Comparison of ENCODE assay signal across 1 cellular context in the genomic region with DNA sequence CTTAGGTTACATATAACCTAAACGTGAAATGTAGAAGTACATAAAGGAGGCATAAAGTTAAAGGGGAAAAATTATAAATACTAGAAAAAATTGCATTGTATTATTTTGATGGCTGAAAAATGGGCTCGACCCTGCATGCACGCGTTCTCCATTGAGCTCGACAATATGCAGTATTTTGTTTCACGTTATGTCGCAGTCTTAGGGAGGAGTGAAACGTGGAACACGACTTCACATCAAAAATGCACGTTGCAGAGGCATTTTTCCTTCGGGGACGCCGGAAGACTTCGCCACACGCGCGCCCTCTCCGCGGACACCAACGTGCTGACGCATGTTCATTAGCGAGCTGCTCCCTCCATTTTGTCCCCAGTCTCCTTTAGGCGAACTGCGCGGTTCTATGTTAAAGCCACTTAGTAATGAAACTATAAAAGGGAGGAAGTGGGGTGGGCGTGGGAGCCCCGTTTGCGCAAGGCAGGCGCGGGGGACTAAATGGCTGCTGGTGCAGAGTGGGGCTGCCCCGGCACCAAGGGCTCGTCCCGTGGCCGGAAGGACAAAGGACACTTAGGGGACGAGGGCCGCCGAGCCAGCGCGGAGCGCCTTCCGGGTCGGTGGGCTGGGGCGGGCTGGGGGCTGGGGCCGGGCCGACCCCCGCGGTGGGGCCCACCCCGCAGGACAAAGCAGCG.
TF ChIP-seq lines count a peak whose summit lies in the region.

No MANE protein-coding gene starts in this region.

TF ChIP-seq in SK-N-SH treated with all-trans-retinoic acid at 6 μM for 48 hours, 23 proteins besides CTCF, POLR2A, EP300 and RAD21 (continued from another document):
- TF ChIP-seq, protein P1, sequence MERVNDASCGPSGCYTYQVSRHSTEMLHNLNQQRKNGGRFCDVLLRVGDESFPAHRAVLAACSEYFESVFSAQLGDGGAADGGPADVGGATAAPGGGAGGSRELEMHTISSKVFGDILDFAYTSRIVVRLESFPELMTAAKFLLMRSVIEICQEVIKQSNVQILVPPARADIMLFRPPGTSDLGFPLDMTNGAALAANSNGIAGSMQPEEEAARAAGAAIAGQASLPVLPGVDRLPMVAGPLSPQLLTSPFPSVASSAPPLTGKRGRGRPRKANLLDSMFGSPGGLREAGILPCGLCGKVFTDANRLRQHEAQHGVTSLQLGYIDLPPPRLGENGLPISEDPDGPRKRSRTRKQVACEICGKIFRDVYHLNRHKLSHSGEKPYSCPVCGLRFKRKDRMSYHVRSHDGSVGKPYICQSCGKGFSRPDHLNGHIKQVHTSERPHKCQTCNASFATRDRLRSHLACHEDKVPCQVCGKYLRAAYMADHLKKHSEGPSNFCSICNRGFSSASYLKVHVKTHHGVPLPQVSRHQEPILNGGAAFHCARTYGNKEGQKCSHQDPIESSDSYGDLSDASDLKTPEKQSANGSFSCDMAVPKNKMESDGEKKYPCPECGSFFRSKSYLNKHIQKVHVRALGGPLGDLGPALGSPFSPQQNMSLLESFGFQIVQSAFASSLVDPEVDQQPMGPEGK (CRISPR knock-in tag; IDR thresholded peaks at IDR 0.05; ENCODE audit: borderline replicate concordance), result no peak
- no peak for TF ChIP-seq ISL1 (CRISPR knock-in tag; IDR thresholded peaks at IDR 0.05)
- no peak for TF ChIP-seq SNAI2 (CRISPR knock-in tag; IDR thresholded peaks at IDR 0.05)
